Comparison of ENCODE assay signal across 18 cellular contexts in the genomic region with DNA sequence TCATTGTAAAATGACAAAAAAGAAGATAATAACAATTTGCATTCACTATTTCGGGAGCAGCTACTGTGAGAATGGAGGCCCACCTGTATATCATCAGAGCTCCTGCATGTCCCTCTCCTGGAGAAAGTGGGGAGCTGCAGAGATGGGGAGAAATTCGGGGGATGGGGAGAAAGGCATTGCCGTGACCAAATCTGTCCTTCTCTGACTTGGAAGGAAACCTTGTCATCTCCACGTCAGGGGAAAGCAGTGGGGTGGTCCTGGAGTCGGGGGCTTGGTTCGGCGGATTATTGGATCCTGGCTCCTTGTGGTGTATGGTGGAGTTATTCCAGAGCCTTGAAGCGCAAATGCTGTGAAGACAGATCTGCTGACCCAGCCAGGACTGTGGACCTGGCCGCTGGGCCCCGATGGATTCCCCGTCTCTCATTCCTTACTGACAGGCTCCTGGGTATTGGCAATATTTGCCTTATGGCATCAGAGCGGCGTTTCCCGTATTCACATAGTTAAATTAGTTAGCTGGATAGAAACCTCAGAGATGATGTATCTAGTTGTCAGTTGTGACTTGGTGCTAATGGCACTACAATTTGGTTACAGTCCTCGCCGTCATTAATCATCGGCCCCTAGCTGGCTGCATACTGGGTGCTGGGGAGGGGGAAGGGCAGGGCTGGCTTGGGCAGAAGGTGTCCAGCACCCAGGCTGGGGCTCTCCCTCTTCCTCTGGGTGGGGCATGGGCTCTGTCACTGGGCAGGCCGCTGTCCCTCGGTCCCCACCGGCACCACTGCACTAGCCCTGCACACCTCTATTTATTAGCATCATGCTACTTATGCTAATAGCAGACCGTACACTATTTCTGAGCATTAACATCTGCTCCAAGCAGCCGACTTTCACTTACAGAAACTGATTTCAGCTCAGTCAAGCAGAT. TPM values are rescaled to one million over a fixed set of nuclear protein-coding genes. Genes with fewer than 3 reads are reported as not detected.
DNase-seq lines count a peak whose midpoint lies in the region; ATAC-seq and TF ChIP-seq lines count a peak whose summit lies in the region.
"Had no signal": no experiment of that assay in that cellular context is flagged by ENCODE, and none has a peak within 500 bp of the region (broad histone marks: within the 10 kb centered on the region; RNA-seq: fewer than 3 reads in every experiment).

No MANE protein-coding gene starts in this region.

- intact Hi-C loops in CD4-positive, alpha-beta T cell (cut with DNase I, micrococcal nuclease), result no loop called here

- H3K36me3 Mint-ChIP-seq in CD4-positive, alpha-beta T cell (ENCODE audit: low read depth), result no peaks in the 10 kb centered on the region
- H3K36me3 Mint-ChIP-seq: naive thymus-derived CD8-positive, alpha-beta T cell had no signal

- TF ChIP-seq CTCF in astrocyte of the cerebellum (IDR thresholded peaks at IDR 0.05; ENCODE audit: low read depth, low read length, missing control alignments), result peak; percentile 32
- no peak for TF ChIP-seq CTCF in CD4-positive, alpha-beta T cell (IDR thresholded peaks at IDR 0.05)

- no peaks in the 10 kb centered on the region for H4K20me1 ChIP-seq in BLaER1

- no peak overlapping the region for H3K4me3 Mint-ChIP-seq in CD4-positive, alpha-beta T cell
- H3K4me3 Mint-ChIP-seq: naive thymus-derived CD8-positive, alpha-beta T cell had no signal

- H3K27me3 ChIP-seq in BLaER1 (peaks cover 10% of the 10 kb centered on the region), H7 (ENCODE audit: control insufficient read depth, insufficient read depth, low read length) (peaks cover 5% of the 10 kb centered on the region)
- peaks cover 6% of the 10 kb centered on the region for H3K27me3 ChIP-seq in CD4-positive, alpha-beta T cell (ENCODE audit: control insufficient read depth, insufficient read depth, low read length)

- peaks cover 28% of the 10 kb centered on the region for H3K27me3 Mint-ChIP-seq in CD4-positive, alpha-beta T cell

- H3K9me3 Mint-ChIP-seq in CD4-positive, alpha-beta T cell, result no peaks in the 10 kb centered on the region

- no peak overlapping the region for H3K27ac Mint-ChIP-seq in CD4-positive, alpha-beta T cell
- H3K27ac Mint-ChIP-seq: naive thymus-derived CD8-positive, alpha-beta T cell had no signal

- no peak overlapping the region for H3K9ac ChIP-seq in BLaER1

- H3K4me3 ChIP-seq in BLaER1, result no peak overlapping the region
- H3K4me3 ChIP-seq in H7 (ENCODE audit: insufficient read depth, low read depth, low read length), result no peak overlapping the region
- no peak overlapping the region for H3K4me3 ChIP-seq in astrocyte of the cerebellum (ENCODE audit: low read depth, low read length)

- CTCF ChIA-PET in CD4-positive, alpha-beta T cell (lab: Charles Lee), result no interaction called here

- POLR2A ChIA-PET in CD4-positive, alpha-beta T cell (lab: Charles Lee), result no interaction called here

- no peaks in the 10 kb centered on the region for H3K4me1 Mint-ChIP-seq in CD4-positive, alpha-beta T cell (ENCODE audit: low read depth)

- in situ Hi-C loops in astrocyte of the cerebellum (cut with HindIII; ENCODE audit: low sequenced_read_pairs), result no loop called here

- ATAC-seq in CD4-positive, alpha-beta T cell (ENCODE audit: poor library complexity), result no peak
- no peak for ATAC-seq in GM18519 (IDR thresholded peaks at IDR 0.05; ENCODE audit: low FRiP score, unreplicated experiment)
- ATAC-seq in activated CD4-positive, CD25-positive, alpha-beta regulatory T cell treated with anti-CD3 and anti-CD28 coated beads, Interleukin-2, amount 50 U/mL, for 24 hours, result no peak
- ATAC-seq: naive thymus-derived CD8-positive, alpha-beta T cell had no signal

- H3K36me3 ChIP-seq in BLaER1 (no peaks in the 10 kb centered on the region), H7 (replicated peaks; ENCODE audit: control insufficient read depth, insufficient read depth, low read length) (no peaks in the 10 kb centered on the region)

- DNase-seq in H7 (peak; percentile 86), astrocyte of the cerebellum (ENCODE audit: low read depth) (no peak), iPS-NIHi7 (ENCODE audit: extremely low spot score) (peak; percentile 41), RPMI8226 (no peak)
- no peak for DNase-seq in CD4-positive, alpha-beta T cell
- DNase-seq: activated CD4-positive, alpha-beta T cell treated with anti-CD3 and anti-CD28 coated beads for 1 hour; aorta; effector CD4-positive, alpha-beta T cell; naive thymus-derived CD8-positive, alpha-beta T cell; NCI-H1694; NK-92 treated with Interleukin-12 subunit alpha and Interleukin-12 subunit beta, amount 100 ng/mL, for 24 hours; SW 1271 had no signal

- no peaks in the 10 kb centered on the region for H3K9me3 ChIP-seq in BLaER1
- no peaks in the 10 kb centered on the region for H3K9me3 ChIP-seq in CD4-positive, alpha-beta T cell (ENCODE audit: control insufficient read depth, low read length)

- peaks cover 76% of the 10 kb centered on the region for H3K4me1 ChIP-seq in BLaER1

- H3K4me2 ChIP-seq in BLaER1, result peak overlapping the region; percentile 70

- H3K27ac ChIP-seq in BLaER1, result peak overlapping the region; percentile 27; the same call in 1 of the 2 replicates
- H3K27ac ChIP-seq in CD4-positive, alpha-beta T cell (ENCODE audit: low read depth, low read length), result no peak overlapping the region
- H3K27ac ChIP-seq: C4-2B had no signal

RNA-seq across cellular contexts. Expression of a gene that starts 31.7 kb away (rescaled TPM):
- total RNA-seq in H7 (2014; rRNA removed; shearing (Covaris generic)), result 2.9 and 3.7 TPM in 2 replicates
- total RNA-seq in CD4-positive, alpha-beta T cell, result not detected
- total RNA-seq: aorta; glomerular endothelial cell; naive thymus-derived CD8-positive, alpha-beta T cell; skeletal muscle tissue had no signal

Comparison
In these comparisons a context has a peak if more than half of its experiments do, and no peak if none do; other contexts are left out.
1. DNase-seq: peak in H7 (single experiment) and iPS-NIHi7 (single experiment); none in astrocyte of the cerebellum (single experiment), RPMI8226 (single experiment) and CD4-positive, alpha-beta T cell (0 of 10).